23 cellular contexts compared by ENCODE assay signal in the genomic region with DNA sequence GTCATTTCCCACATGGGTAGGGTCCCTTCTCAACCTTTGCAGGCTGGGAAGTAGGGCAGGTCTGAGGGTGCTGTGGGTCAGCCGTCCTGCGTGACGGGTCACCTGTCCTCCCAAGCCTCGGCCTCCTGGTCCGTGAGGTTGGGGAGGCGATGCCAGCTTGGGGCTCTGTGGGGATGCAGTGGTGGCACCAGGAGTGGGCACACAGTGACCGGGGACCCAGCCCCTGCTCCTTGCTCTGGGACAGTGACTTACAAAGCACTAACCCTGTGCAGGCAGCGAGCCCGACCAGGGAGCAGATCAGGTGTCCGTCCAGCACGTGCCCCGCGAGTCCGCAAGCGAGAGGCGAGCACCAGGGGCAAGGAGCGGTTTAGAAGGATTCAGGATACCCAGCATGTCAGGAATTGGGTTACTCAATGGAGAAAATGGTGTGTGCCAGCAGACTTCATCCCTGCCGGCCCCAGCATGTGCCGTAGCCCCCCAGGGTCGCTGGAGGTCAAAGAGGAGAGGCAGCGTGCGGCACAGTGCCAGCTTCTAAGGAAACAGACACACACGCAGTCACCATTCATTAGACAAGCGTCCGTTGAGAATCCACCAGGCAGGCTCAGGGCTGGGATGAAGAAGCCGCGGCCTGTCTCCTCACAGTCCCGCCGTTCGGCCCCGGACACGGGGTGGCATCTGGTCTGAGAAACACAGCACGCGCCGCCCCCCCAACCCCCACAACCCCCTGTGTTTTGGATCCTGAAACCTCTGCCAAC. TPM values are rescaled to one million over a fixed set of nuclear protein-coding genes. Genes with fewer than 3 reads are reported as not detected.
A peak's percentile ranks its signal among the peaks of the same experiment; 100 is the strongest.
DNase-seq lines count a peak whose midpoint lies in the region; ATAC-seq and TF ChIP-seq lines count a peak whose summit lies in the region.
"Had no signal": no experiment of that assay in that cellular context is flagged by ENCODE, and none has a peak within 500 bp of the region (broad histone marks: within the 10 kb centered on the region; RNA-seq: fewer than 3 reads in every experiment).

No MANE protein-coding gene starts in this region.

- intact Hi-C loops in activated CD4-positive, alpha-beta T cell treated with anti-CD3 and anti-CD28 coated beads, Interleukin-2, amount 10 ng/mL, durations not matched to agents 24 days and 14 days (cut with micrococcal nuclease): no loop called here
- intact Hi-C loops in spleen (cut with DNase I; ENCODE audit: low total_unique reads): no loop called here

- no peak for TF ChIP-seq POLR2A in spleen (IDR thresholded peaks at IDR 0.05)

- ATAC-seq in stimulated activated memory B cell treated with anti-CD40 and anti-IgM and Interleukin-4, amounts not matched to agents 10 μg/mL and 1 μg/mL and 100 μg/mL, for 72 hours: no peak
- ATAC-seq: CD8-positive, alpha-beta T cell; esophagus mucosa; GM12878 had no signal

- peak overlapping the region in 2 of 8 donors; percentile 56 to 76 for H3K27ac ChIP-seq in spleen
- H3K27ac ChIP-seq in effector memory CD4-positive, alpha-beta T cell (ENCODE audit: insufficient read depth, low read length, poor library complexity, severe bottlenecking): no peak overlapping the region
- H3K27ac ChIP-seq: upper lobe of left lung, VCaP had no signal

- H3K36me3 ChIP-seq in spleen: no peaks in the 10 kb centered on the region
- H3K36me3 ChIP-seq in effector memory CD4-positive, alpha-beta T cell (ENCODE audit: control insufficient read depth, insufficient read depth, low read length): no peaks in the 10 kb centered on the region
- H3K36me3 ChIP-seq: upper lobe of left lung had no signal

- no peak overlapping the region for H3K4me3 ChIP-seq in spleen
- no peak overlapping the region for H3K4me3 ChIP-seq in effector memory CD4-positive, alpha-beta T cell (ENCODE audit: insufficient read depth, low read depth, low read length, poor library complexity, severe bottlenecking)
- H3K4me3 ChIP-seq: GM12878, smooth muscle cell, upper lobe of left lung had no signal

- H3K27me3 Mint-ChIP-seq in activated CD4-positive, alpha-beta T cell treated with anti-CD3 and anti-CD28 coated beads, Interleukin-2, amount 10 ng/mL, durations not matched to agents 24 days and 14 days: no peaks in the 10 kb centered on the region
- H3K27me3 Mint-ChIP-seq in stimulated activated memory B cell treated with anti-CD40 and anti-IgM and Interleukin-4, amounts not matched to agents 10 μg/mL and 1 μg/mL and 100 μg/mL, for 72 hours: peaks cover 23% of the 10 kb centered on the region

- TF ChIP-seq CTCF in spleen (IDR thresholded peaks at IDR 0.05 in 8 of 11, conservative IDR thresholded peaks at IDR 0.05 in 3 of 11): no peak

- H3K27me3 ChIP-seq in spleen (replicated peaks in 1 of 7): no peaks in the 10 kb centered on the region
- no peaks in the 10 kb centered on the region for H3K27me3 ChIP-seq in effector memory CD4-positive, alpha-beta T cell (replicated peaks; ENCODE audit: control insufficient read depth, insufficient read depth, low read length, poor library complexity, severe bottlenecking)
- H3K27me3 ChIP-seq: upper lobe of left lung had no signal

- H3K4me1 Mint-ChIP-seq in activated CD4-positive, alpha-beta T cell treated with anti-CD3 and anti-CD28 coated beads, Interleukin-2, amount 10 ng/mL, durations not matched to agents 24 days and 14 days: peaks cover 4% of the 10 kb centered on the region
- peaks cover 12% of the 10 kb centered on the region for H3K4me1 Mint-ChIP-seq in stimulated activated memory B cell treated with anti-CD40 and anti-IgM and Interleukin-4, amounts not matched to agents 10 μg/mL and 1 μg/mL and 100 μg/mL, for 72 hours

- no peaks in the 10 kb centered on the region for H3K9me3 Mint-ChIP-seq in activated CD4-positive, alpha-beta T cell treated with anti-CD3 and anti-CD28 coated beads, Interleukin-2, amount 10 ng/mL, durations not matched to agents 24 days and 14 days
- no peaks in the 10 kb centered on the region for H3K9me3 Mint-ChIP-seq in stimulated activated memory B cell treated with anti-CD40 and anti-IgM and Interleukin-4, amounts not matched to agents 10 μg/mL and 1 μg/mL and 100 μg/mL, for 72 hours
- H3K9me3 Mint-ChIP-seq: CD8-positive, alpha-beta T cell had no signal

- 90 to 93% (median 92%) methylated on average over 28 to 35 of the region's 35 CpGs for WGBS in spleen, 5 donors

- no peaks in the 10 kb centered on the region for H3K9me3 ChIP-seq in spleen
- no peaks in the 10 kb centered on the region for H3K9me3 ChIP-seq in effector memory CD4-positive, alpha-beta T cell (ENCODE audit: control insufficient read depth, low read length)
- H3K9me3 ChIP-seq: upper lobe of left lung had no signal

- H3K27ac Mint-ChIP-seq in activated CD4-positive, alpha-beta T cell treated with anti-CD3 and anti-CD28 coated beads, Interleukin-2, amount 10 ng/mL, durations not matched to agents 24 days and 14 days: no peak overlapping the region
- no peak overlapping the region for H3K27ac Mint-ChIP-seq in stimulated activated memory B cell treated with anti-CD40 and anti-IgM and Interleukin-4, amounts not matched to agents 10 μg/mL and 1 μg/mL and 100 μg/mL, for 72 hours
- H3K27ac Mint-ChIP-seq: CD8-positive, alpha-beta T cell had no signal

- no peak overlapping the region for H3K4me3 Mint-ChIP-seq in activated CD4-positive, alpha-beta T cell treated with anti-CD3 and anti-CD28 coated beads, Interleukin-2, amount 10 ng/mL, durations not matched to agents 24 days and 14 days
- no peak overlapping the region for H3K4me3 Mint-ChIP-seq in stimulated activated memory B cell treated with anti-CD40 and anti-IgM and Interleukin-4, amounts not matched to agents 10 μg/mL and 1 μg/mL and 100 μg/mL, for 72 hours
- H3K4me3 Mint-ChIP-seq: CD8-positive, alpha-beta T cell had no signal

- H3K4me1 ChIP-seq in spleen: no peaks in the 10 kb centered on the region
- H3K4me1 ChIP-seq in effector memory CD4-positive, alpha-beta T cell (ENCODE audit: control insufficient read depth, insufficient read depth, low read length, poor library complexity, severe bottlenecking): no peaks in the 10 kb centered on the region
- H3K4me1 ChIP-seq: upper lobe of left lung had no signal

- DNase-seq in activated CD4-positive, alpha-beta T cell treated with anti-CD3 and anti-CD28 coated beads, Interleukin-2, amount 10 ng/mL, durations not matched to agents 24 days and 14 days: peak; percentile 50
- DNase-seq in activated CD4-positive, alpha-beta T cell treated with anti-CD3 and anti-CD28 coated beads for 48 hours: no peak
- DNase-seq in SHP77 (lab: John Stamatoyannopoulos, UW) (peak; percentile 68 to 77), islet precursor cell (peak; percentile 50), spleen (peak; percentile 75), HuH-7.5 (ENCODE audit: low spot score) (no peak)
- DNase-seq in effector memory CD4-positive, alpha-beta T cell: no peak
- DNase-seq: activated naive CD4-positive, alpha-beta T cell; dermis blood vessel endothelial cell; HCEC 1CT; NCI-H1105; stimulated activated naive CD4-positive, alpha-beta T cell had no signal

- no peaks in the 10 kb centered on the region for H3K36me3 Mint-ChIP-seq in activated CD4-positive, alpha-beta T cell treated with anti-CD3 and anti-CD28 coated beads, Interleukin-2, amount 10 ng/mL, durations not matched to agents 24 days and 14 days (ENCODE audit: low read depth)
- H3K36me3 Mint-ChIP-seq in stimulated activated memory B cell treated with anti-CD40 and anti-IgM and Interleukin-4, amounts not matched to agents 10 μg/mL and 1 μg/mL and 100 μg/mL, for 72 hours: no peaks in the 10 kb centered on the region
- H3K36me3 Mint-ChIP-seq: CD8-positive, alpha-beta T cell had no signal

RNA-seq across cellular contexts. Expression of a gene that starts 11.6 kb away (rescaled TPM):
- total RNA-seq in activated CD4-positive, alpha-beta T cell treated with anti-CD3 and anti-CD28 coated beads, Interleukin-2, amount 10 ng/mL, durations not matched to agents 24 days and 14 days: 0.47 and 0.49 TPM in 2 replicates
- 1 to 10 TPM in 6 of 7 donors, under 1 TPM in 1; 0.64 to 8.0 (median 4.7) TPM for total RNA-seq in spleen
- 1 to 10 TPM; 1.9 to 3.2 (median 2.0) TPM for polyA plus RNA-seq in spleen
- total RNA-seq: CD8-positive, alpha-beta T cell; esophagus mucosa had no signal
- polyA plus RNA-seq: keratinocyte had no signal

RNA-seq across cellular contexts. Expression of a gene that starts 31.5 kb away (rescaled TPM):
- total RNA-seq in activated CD4-positive, alpha-beta T cell treated with anti-CD3 and anti-CD28 coated beads, Interleukin-2, amount 10 ng/mL, durations not matched to agents 24 days and 14 days: 1,768 and 1,784 TPM in 2 replicates
- total RNA-seq in spleen: 1,000 to 10,000 TPM in 6 of 7 donors, 100 to 1,000 TPM in 1; 901 to 3,930 (median 1,217) TPM
- 1,000 to 10,000 TPM; 3,976 to 6,688 (median 5,664) TPM for polyA plus RNA-seq in spleen

RNA-seq across cellular contexts. Expression of a gene that starts 48.4 kb away (rescaled TPM):
- 27.8 and 29.8 TPM in 2 replicates for total RNA-seq in activated CD4-positive, alpha-beta T cell treated with anti-CD3 and anti-CD28 coated beads, Interleukin-2, amount 10 ng/mL, durations not matched to agents 24 days and 14 days
- 10 to 100 TPM; 17.9 to 24.7 (median 20.3) TPM for total RNA-seq in spleen
- polyA plus RNA-seq in spleen: 10 to 100 TPM in 1 of 3 donors, 1 to 10 TPM in 2; 4.3 to 11.9 (median 6.3) TPM

RNA-seq across cellular contexts. Expression of a gene that starts 51.5 kb away (rescaled TPM):
- total RNA-seq in activated CD4-positive, alpha-beta T cell treated with anti-CD3 and anti-CD28 coated beads, Interleukin-2, amount 10 ng/mL, durations not matched to agents 24 days and 14 days: not detected in 2 replicates
- not detected for total RNA-seq in spleen
- polyA plus RNA-seq in spleen: not detected
- total RNA-seq: CD8-positive, alpha-beta T cell; dermis blood vessel endothelial cell; esophagus mucosa; GM12878; NCI-H460; osteoblast; smooth muscle cell; upper lobe of left lung had no signal
- polyA plus RNA-seq: AG04450, keratinocyte, smooth muscle cell had no signal

Comparison
In these comparisons a context has a peak if more than half of its experiments do, and no peak if none do; other contexts are left out.
1. DNase-seq: peak in activated CD4-positive, alpha-beta T cell treated with anti-CD3 and anti-CD28 coated beads, Interleukin-2, amount 10 ng/mL, durations not matched to agents 24 days and 14 days (single experiment), SHP77 (2 of 2), islet precursor cell (single experiment) and spleen (single experiment); none in activated CD4-positive, alpha-beta T cell treated with anti-CD3 and anti-CD28 coated beads for 48 hours (single experiment), HuH-7.5 (single experiment) and effector memory CD4-positive, alpha-beta T cell (0 of 3).